28 cellular contexts compared by ENCODE assay signal in genomic region chr7:107726356-107727130, GRCh38.
"Had no signal": no experiment of that assay in that cellular context is flagged by ENCODE, and none has a peak within 500 bp of the region (broad histone marks: within the 10 kb centered on the region; RNA-seq: fewer than 3 reads in every experiment).

No MANE protein-coding gene starts in this region.

- DNase-seq: activated B cell treated with CpG ODN at 0.5 μM for 24 hours; activated CD4-positive, alpha-beta memory T cell treated with anti-CD3 and anti-CD28 coated beads, Interleukin-2, amount 10 ng/mL, durations not matched to agents 7 days and 5 days; activated CD4-positive, alpha-beta T cell treated with anti-CD3 and anti-CD28 coated beads for 1 hour; activated CD4-positive, alpha-beta T cell treated with anti-CD3 and anti-CD28 coated beads, Interleukin-2, amount 50 U/mL, for 1 hour; activated gamma-delta T cell treated with Interleukin-2 at 50 U/mL for 16 hours; activated naive CD4-positive, alpha-beta T cell treated with anti-CD3 and anti-CD28 coated beads, Interleukin-2, amount 10 ng/mL, durations not matched to agents 7 days and 5 days; activated naive CD8-positive, alpha-beta T cell treated with anti-CD3 and anti-CD28 coated beads, Interleukin-2, amount 10 ng/mL, durations not matched to agents 7 days and 5 days; activated T-cell treated with anti-CD3 and anti-CD28 coated beads for 4 hours; activated T-cell treated with anti-CD3 and anti-CD28 coated beads, Interleukin-2, amount 50 U/mL, for 48 hours; adrenal gland; anterior cingulate cortex; Kasumi-1; KBM-7; NCI-H1048; NCI-H1417 treated with DMSO at 0.1 percent for 48 hours; NCI-H1694 treated with DMSO at 0.1 percent for 48 hours; NCI-H2029 treated with DMSO at 0.1 percent for 48 hours; NCI-H345; NCI-H510A; NCI-H526 treated with DMSO at 0.1 percent for 48 hours; Peyer's patch; Right ventricle myocardium superior; SJCRH30; T-cell; T-helper 2 cell; T1000 had no signal

- H3K9me3 ChIP-seq: adrenal gland, Peyer's patch, SJCRH30 had no signal

- H3K27ac ChIP-seq: adrenal gland, Peyer's patch, RWPE1, SJCRH30 had no signal

- H3K4me3 ChIP-seq: adrenal gland, Peyer's patch, SJCRH30 had no signal

- H3K4me1 ChIP-seq: adrenal gland, Peyer's patch, SJCRH30 had no signal

- H3K27me3 ChIP-seq: adrenal gland, Peyer's patch, SJCRH30 had no signal

- H3K36me3 ChIP-seq: adrenal gland, Peyer's patch, SJCRH30 had no signal

- ATAC-seq: activated T-helper 17 cell treated with anti-CD3 and anti-CD28 coated beads, Interleukin-2, amount 50 U/mL, for 72 hours; T-cell had no signal
